In the genomic region with DNA sequence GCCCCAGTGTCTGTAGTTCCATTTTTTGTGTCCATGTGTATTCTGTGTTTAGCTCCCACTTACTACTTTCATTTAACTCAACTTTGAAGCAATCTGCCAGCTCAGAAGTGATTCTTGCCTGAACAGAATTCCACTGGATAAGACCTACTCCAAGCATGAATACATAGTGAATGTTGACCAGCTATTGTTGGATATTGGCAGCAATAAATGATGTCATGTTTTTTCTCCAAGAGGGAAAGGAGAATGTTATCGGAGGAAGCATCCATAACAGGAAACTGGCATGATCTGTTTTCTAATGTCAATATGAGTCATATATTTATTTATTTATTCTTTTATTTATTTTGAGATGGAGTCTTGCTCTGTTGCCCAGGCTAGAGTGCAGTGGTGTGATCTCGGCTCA, we compare ENCODE assay signal across 10 cellular contexts.
"Had no signal": no experiment of that assay in that cellular context is flagged by ENCODE, and none has a peak within 500 bp of the region (broad histone marks: within the 10 kb centered on the region; RNA-seq: fewer than 3 reads in every experiment).

No MANE protein-coding gene starts in this region.

- H3K4me3 ChIP-seq: GM23248, HAP-1, K562 had no signal

- H3K36me3 ChIP-seq: HAP-1 had no signal

- DNase-seq: GM23248, GOT3, H7, HFFc6, IMR-90, KG1 had no signal

- H3K9ac ChIP-seq: GM23248 had no signal

- ATAC-seq: HCT116, K562 had no signal

- FAIRE-seq: K562 had no signal

- H3K27ac ChIP-seq: GM23248, HL-60 had no signal

- H2AFZ ChIP-seq: GM23248 had no signal
